Comparison of ENCODE assay signal across 1 cellular context in the genomic region with DNA sequence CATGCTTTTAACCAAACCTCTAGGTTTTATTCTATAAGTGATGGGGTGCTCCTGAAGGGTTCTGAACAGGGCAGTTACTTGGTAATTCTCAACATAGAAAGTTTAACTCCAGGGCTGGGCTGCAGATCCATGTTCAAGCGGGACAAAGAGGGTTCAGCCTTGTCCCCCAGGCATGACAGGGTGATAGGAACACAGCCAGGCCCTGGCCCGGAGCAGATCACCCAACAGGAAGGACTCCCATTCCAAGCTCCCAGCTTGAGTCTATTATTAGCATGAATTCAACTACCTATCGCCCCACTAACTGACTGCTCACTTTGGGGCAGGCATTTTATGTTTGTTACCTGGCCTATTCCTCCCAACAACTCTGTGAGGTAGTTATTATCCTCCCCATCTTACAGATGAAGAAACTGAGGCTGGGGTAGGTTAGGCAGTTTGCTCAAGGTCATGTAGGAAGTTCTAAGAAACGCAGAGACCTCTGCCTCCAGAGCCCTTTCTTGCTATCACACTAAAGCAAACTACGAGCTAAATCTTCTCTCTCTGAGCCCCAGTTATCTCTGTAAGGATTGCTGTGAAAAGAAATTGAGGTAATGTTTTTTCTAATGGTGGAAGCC.
TF ChIP-seq lines count a peak whose summit lies in the region.

No MANE protein-coding gene starts in this region.

TF ChIP-seq in HepG2, 621 proteins besides CTCF, POLR2A, EP300 and RAD21:
- peak; percentile 66 for TF ChIP-seq ZNF629 (CRISPR knock-in tag; conservative IDR thresholded peaks at IDR 0.05)
- no peak for TF ChIP-seq ZNF562 (CRISPR knock-in tag; IDR thresholded peaks at IDR 0.05; ENCODE audit: borderline replicate concordance)
